Comparison of ENCODE assay signal across 2 cellular contexts in the genomic region with DNA sequence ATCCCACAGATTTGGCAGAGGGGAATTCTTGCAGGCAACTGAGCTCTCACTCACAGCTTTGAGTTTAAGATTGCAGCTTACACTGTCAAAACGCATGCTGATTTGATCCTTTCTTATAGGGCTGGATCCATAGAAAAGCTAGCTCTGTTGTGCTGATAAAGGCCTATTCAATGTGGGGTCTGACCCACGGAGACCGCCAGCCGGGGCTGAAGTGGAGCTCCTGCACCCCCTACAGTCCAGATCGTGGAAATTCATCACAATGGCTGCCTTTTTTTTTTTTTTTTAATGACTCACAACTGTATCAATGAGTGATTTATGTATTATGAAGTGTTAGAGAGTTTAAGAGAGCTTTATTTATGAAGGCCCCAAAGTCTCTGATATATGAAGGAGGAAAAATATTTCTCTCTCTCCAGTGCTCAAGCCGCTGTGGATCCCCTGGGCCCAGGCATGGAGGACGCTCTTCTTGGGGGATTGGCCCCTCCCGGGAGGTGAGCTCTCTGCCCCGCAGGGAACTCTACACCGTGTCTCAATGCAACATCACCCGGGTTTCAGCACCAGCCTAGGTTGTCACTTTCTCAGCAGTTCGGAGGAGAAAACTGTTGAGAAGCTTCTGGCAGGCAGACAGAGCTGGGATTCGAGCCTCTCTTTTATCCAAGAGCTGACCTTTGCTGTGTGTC.
A peak's percentile ranks its signal among the peaks of the same experiment; 100 is the strongest.
TF ChIP-seq lines count a peak whose summit lies in the region.

No MANE protein-coding gene starts in this region.

TF ChIP-seq in K562, 482 proteins besides CTCF, POLR2A, EP300 and RAD21 (continued from another document):
- TF ChIP-seq, protein P1, sequence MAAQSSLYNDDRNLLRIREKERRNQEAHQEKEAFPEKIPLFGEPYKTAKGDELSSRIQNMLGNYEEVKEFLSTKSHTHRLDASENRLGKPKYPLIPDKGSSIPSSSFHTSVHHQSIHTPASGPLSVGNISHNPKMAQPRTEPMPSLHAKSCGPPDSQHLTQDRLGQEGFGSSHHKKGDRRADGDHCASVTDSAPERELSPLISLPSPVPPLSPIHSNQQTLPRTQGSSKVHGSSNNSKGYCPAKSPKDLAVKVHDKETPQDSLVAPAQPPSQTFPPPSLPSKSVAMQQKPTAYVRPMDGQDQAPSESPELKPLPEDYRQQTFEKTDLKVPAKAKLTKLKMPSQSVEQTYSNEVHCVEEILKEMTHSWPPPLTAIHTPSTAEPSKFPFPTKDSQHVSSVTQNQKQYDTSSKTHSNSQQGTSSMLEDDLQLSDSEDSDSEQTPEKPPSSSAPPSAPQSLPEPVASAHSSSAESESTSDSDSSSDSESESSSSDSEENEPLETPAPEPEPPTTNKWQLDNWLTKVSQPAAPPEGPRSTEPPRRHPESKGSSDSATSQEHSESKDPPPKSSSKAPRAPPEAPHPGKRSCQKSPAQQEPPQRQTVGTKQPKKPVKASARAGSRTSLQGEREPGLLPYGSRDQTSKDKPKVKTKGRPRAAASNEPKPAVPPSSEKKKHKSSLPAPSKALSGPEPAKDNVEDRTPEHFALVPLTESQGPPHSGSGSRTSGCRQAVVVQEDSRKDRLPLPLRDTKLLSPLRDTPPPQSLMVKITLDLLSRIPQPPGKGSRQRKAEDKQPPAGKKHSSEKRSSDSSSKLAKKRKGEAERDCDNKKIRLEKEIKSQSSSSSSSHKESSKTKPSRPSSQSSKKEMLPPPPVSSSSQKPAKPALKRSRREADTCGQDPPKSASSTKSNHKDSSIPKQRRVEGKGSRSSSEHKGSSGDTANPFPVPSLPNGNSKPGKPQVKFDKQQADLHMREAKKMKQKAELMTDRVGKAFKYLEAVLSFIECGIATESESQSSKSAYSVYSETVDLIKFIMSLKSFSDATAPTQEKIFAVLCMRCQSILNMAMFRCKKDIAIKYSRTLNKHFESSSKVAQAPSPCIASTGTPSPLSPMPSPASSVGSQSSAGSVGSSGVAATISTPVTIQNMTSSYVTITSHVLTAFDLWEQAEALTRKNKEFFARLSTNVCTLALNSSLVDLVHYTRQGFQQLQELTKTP (IDR thresholded peaks at IDR 0.05; ENCODE audit: low read depth in 1 of 2, partially characterized antibody in 2 of 2), result no peak
- no peak for TF ChIP-seq BDP1 (IDR thresholded peaks at IDR 0.05; ENCODE audit: insufficient read depth, insufficient read length)
- TF ChIP-seq POLR2AphosphoS5 (IDR thresholded peaks at IDR 0.05; ENCODE audit: control insufficient read depth, insufficient read depth, low read depth, low read length), result no peak
- no peak for TF ChIP-seq RBM25 (IDR thresholded peaks at IDR 0.05; ENCODE audit: low read depth, low read length, severe bottlenecking)
- TF ChIP-seq ZNF384 (IDR thresholded peaks at IDR 0.05; ENCODE audit: low read depth, low read length), result peak; percentile 79
- TF ChIP-seq NFE2L1 (tag; IDR thresholded peaks at IDR 0.05; ENCODE audit: borderline replicate concordance, low read depth), result no peak
- TF ChIP-seq, protein P2, sequence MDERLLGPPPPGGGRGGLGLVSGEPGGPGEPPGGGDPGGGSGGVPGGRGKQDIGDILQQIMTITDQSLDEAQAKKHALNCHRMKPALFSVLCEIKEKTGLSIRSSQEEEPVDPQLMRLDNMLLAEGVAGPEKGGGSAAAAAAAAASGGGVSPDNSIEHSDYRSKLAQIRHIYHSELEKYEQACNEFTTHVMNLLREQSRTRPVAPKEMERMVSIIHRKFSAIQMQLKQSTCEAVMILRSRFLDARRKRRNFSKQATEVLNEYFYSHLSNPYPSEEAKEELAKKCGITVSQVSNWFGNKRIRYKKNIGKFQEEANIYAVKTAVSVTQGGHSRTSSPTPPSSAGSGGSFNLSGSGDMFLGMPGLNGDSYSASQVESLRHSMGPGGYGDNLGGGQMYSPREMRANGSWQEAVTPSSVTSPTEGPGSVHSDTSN (CRISPR knock-in tag; IDR thresholded peaks at IDR 0.05; ENCODE audit: low read depth), result no peak
- TF ChIP-seq, protein P2 (tag; conservative IDR thresholded peaks at IDR 0.05; ENCODE audit: low read depth), result peak; percentile 65
- TF ChIP-seq, protein P3, sequence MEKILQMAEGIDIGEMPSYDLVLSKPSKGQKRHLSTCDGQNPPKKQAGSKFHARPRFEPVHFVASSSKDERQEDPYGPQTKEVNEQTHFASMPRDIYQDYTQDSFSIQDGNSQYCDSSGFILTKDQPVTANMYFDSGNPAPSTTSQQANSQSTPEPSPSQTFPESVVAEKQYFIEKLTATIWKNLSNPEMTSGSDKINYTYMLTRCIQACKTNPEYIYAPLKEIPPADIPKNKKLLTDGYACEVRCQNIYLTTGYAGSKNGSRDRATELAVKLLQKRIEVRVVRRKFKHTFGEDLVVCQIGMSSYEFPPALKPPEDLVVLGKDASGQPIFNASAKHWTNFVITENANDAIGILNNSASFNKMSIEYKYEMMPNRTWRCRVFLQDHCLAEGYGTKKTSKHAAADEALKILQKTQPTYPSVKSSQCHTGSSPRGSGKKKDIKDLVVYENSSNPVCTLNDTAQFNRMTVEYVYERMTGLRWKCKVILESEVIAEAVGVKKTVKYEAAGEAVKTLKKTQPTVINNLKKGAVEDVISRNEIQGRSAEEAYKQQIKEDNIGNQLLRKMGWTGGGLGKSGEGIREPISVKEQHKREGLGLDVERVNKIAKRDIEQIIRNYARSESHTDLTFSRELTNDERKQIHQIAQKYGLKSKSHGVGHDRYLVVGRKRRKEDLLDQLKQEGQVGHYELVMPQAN (IDR thresholded peaks at IDR 0.05; ENCODE audit: borderline replicate concordance), result no peak
- TF ChIP-seq PHTF2 (CRISPR knock-in tag; IDR thresholded peaks at IDR 0.05), result no peak

TF ChIP-seq in liver, 16 proteins besides CTCF, POLR2A, EP300 and RAD21 (continued from another document):
- TF ChIP-seq, protein P4, sequence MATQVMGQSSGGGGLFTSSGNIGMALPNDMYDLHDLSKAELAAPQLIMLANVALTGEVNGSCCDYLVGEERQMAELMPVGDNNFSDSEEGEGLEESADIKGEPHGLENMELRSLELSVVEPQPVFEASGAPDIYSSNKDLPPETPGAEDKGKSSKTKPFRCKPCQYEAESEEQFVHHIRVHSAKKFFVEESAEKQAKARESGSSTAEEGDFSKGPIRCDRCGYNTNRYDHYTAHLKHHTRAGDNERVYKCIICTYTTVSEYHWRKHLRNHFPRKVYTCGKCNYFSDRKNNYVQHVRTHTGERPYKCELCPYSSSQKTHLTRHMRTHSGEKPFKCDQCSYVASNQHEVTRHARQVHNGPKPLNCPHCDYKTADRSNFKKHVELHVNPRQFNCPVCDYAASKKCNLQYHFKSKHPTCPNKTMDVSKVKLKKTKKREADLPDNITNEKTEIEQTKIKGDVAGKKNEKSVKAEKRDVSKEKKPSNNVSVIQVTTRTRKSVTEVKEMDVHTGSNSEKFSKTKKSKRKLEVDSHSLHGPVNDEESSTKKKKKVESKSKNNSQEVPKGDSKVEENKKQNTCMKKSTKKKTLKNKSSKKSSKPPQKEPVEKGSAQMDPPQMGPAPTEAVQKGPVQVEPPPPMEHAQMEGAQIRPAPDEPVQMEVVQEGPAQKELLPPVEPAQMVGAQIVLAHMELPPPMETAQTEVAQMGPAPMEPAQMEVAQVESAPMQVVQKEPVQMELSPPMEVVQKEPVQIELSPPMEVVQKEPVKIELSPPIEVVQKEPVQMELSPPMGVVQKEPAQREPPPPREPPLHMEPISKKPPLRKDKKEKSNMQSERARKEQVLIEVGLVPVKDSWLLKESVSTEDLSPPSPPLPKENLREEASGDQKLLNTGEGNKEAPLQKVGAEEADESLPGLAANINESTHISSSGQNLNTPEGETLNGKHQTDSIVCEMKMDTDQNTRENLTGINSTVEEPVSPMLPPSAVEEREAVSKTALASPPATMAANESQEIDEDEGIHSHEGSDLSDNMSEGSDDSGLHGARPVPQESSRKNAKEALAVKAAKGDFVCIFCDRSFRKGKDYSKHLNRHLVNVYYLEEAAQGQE (IDR thresholded peaks at IDR 0.05), result no peak
- TF ChIP-seq EGR1 (IDR thresholded peaks at IDR 0.05; ENCODE audit: low read depth in 2 of 2) (no peak), GABPA (IDR thresholded peaks at IDR 0.05 in 1 of 2, conservative IDR thresholded peaks at IDR 0.05 in 1 of 2) (no peak), RXRA (IDR thresholded peaks at IDR 0.05) (no peak), TAF1 (conservative IDR thresholded peaks at IDR 0.05) (no peak), HNF4G (IDR thresholded peaks at IDR 0.05) (no peak), HNF4A (conservative IDR thresholded peaks at IDR 0.05) (no peak)
- TF ChIP-seq, protein P5, sequence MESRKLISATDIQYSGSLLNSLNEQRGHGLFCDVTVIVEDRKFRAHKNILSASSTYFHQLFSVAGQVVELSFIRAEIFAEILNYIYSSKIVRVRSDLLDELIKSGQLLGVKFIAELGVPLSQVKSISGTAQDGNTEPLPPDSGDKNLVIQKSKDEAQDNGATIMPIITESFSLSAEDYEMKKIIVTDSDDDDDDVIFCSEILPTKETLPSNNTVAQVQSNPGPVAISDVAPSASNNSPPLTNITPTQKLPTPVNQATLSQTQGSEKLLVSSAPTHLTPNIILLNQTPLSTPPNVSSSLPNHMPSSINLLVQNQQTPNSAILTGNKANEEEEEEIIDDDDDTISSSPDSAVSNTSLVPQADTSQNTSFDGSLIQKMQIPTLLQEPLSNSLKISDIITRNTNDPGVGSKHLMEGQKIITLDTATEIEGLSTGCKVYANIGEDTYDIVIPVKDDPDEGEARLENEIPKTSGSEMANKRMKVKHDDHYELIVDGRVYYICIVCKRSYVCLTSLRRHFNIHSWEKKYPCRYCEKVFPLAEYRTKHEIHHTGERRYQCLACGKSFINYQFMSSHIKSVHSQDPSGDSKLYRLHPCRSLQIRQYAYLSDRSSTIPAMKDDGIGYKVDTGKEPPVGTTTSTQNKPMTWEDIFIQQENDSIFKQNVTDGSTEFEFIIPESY (IDR thresholded peaks at IDR 0.05), result no peak
- TF ChIP-seq, protein P6, sequence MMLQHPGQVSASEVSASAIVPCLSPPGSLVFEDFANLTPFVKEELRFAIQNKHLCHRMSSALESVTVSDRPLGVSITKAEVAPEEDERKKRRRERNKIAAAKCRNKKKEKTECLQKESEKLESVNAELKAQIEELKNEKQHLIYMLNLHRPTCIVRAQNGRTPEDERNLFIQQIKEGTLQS (IDR thresholded peaks at IDR 0.05), result no peak
